Comparison of ENCODE assay signal across 16 cellular contexts in genomic region chr18:36568487-36568886, GRCh38.
"Had no signal": no experiment of that assay in that cellular context is flagged by ENCODE, and none has a peak within 500 bp of the region (broad histone marks: within the 10 kb centered on the region; RNA-seq: fewer than 3 reads in every experiment).

No MANE protein-coding gene starts in this region.

- H3K4me1 ChIP-seq: breast epithelium, upper lobe of left lung had no signal

- DNase-seq: activated CD4-positive, alpha-beta T cell treated with anti-CD3 and anti-CD28 coated beads, Interleukin-2, amount 50 U/mL, for 4 hours; activated naive CD4-positive, alpha-beta T cell treated with Interleukin-2 at 50 U/mL for 16 hours; activated naive CD8-positive, alpha-beta T cell treated with anti-CD3 and anti-CD28 coated beads for 36 hours; activated T-cell treated with anti-CD3 and anti-CD28 coated beads, Interleukin-2, amount 50 U/mL, for 48 hours; cortex of kidney; endodermal cell; foreskin melanocyte; hippocampal formation; midbrain; natural killer cell; stimulated activated CD4-positive, alpha-beta T cell treated with anti-CD3 and anti-CD28 coated beads, Interleukin-4, amount 100 ng/mL, for 1 hour; stimulated activated naive CD4-positive, alpha-beta T cell; T-helper 9 cell; upper lobe of left lung had no signal

- ATAC-seq: natural killer cell had no signal

- H3K4me3 ChIP-seq: breast epithelium, thoracic aorta, upper lobe of left lung had no signal

- H3K9me3 ChIP-seq: breast epithelium, thoracic aorta, upper lobe of left lung had no signal

- H3K27me3 ChIP-seq: breast epithelium, upper lobe of left lung had no signal

- H3K27ac ChIP-seq: upper lobe of left lung had no signal

- H3K36me3 ChIP-seq: breast epithelium, thoracic aorta, upper lobe of left lung had no signal
